Comparison of ENCODE assay signal across 8 cellular contexts in genomic region chr22:42183461-42184059, GRCh38. TPM values are rescaled to one million over a fixed set of nuclear protein-coding genes. Genes with fewer than 3 reads are reported as not detected.
DNase-seq lines count a peak whose midpoint lies in the region; ATAC-seq lines count a peak whose summit lies in the region.
"Not testable (repeated sequence)": the region's sequence is repeated elsewhere in the genome, so short reads cannot be mapped to it uniquely, and the experiment has no call there.
"Had no signal": no experiment of that assay in that cellular context is flagged by ENCODE, and none has a peak within 500 bp of the region (broad histone marks: within the 10 kb centered on the region; RNA-seq: fewer than 3 reads in every experiment).

No MANE protein-coding gene starts in this region.

- not testable (repeated sequence) for H3K27me3 Mint-ChIP-seq in CD8-positive, alpha-beta memory T cell; IgD-negative memory B cell; activated T-cell treated with anti-CD3 and anti-CD28 coated beads, Interleukin-2, amount 50 U/mL, for 72 hours (ENCODE audit: low read depth); activated naive CD8-positive, alpha-beta T cell treated with anti-CD3 and anti-CD28 coated beads for 36 hours

- H3K4me1 ChIP-seq in CD8-positive, alpha-beta memory T cell (ENCODE audit: insufficient read depth, low read length), result peaks cover 58% of the 10 kb centered on the region

- not testable (repeated sequence) for H3K9me3 ChIP-seq in CD8-positive, alpha-beta memory T cell (ENCODE audit: low read length)

- intact Hi-C loops in left colon (cut with DNase I, micrococcal nuclease), result not testable (repeated sequence)

- not testable (repeated sequence) for H3K27ac ChIP-seq in CD8-positive, alpha-beta memory T cell (ENCODE audit: low read depth, low read length)

- peaks cover 0 to 12% (median 5%) of the 10 kb centered on the region in 3 donors for H3K36me3 Mint-ChIP-seq in CD8-positive, alpha-beta memory T cell
- H3K36me3 Mint-ChIP-seq in IgD-negative memory B cell; activated T-cell treated with anti-CD3 and anti-CD28 coated beads, Interleukin-2, amount 50 U/mL, for 72 hours (ENCODE audit: insufficient read depth in 2 of 2): not testable (repeated sequence)
- H3K36me3 Mint-ChIP-seq in activated naive CD8-positive, alpha-beta T cell treated with anti-CD3 and anti-CD28 coated beads for 36 hours, result peaks cover 13% of the 10 kb centered on the region

- H3K4me3 Mint-ChIP-seq in CD8-positive, alpha-beta memory T cell, result peak overlapping the region in 5 of 7 donors; percentile 11 to 59 (median 34)
- H3K4me3 Mint-ChIP-seq in IgD-negative memory B cell, result peak overlapping the region in 1 of 4 donors; percentile 63
- H3K4me3 Mint-ChIP-seq in activated T-cell treated with anti-CD3 and anti-CD28 coated beads, Interleukin-2, amount 50 U/mL, for 72 hours, result peak overlapping the region; percentile 56 to 58
- peak overlapping the region; percentile 10 for H3K4me3 Mint-ChIP-seq in activated naive CD8-positive, alpha-beta T cell treated with anti-CD3 and anti-CD28 coated beads for 36 hours

- peak; percentile 66 to 73 for ATAC-seq in activated CD4-positive, CD25-positive, alpha-beta regulatory T cell treated with anti-CD3 and anti-CD28 coated beads, Interleukin-2, amount 50 U/mL, for 24 hours
- ATAC-seq in activated T-cell treated with anti-CD3 and anti-CD28 coated beads, Interleukin-2, amount 50 U/mL, for 72 hours (replicated peaks in 1 of 2), result peak; percentile 36 to 40
- ATAC-seq in left colon, result peak; percentile 90

- POLR2A ChIA-PET in CD8-positive, alpha-beta memory T cell (lab: Charles Lee), result not testable (repeated sequence)

- peaks cover 64 to 92% (median 92%) of the 10 kb centered on the region in 3 donors for H3K4me1 Mint-ChIP-seq in CD8-positive, alpha-beta memory T cell
- peaks cover 29 to 45% (median 42%) of the 10 kb centered on the region in 3 donors for H3K4me1 Mint-ChIP-seq in IgD-negative memory B cell
- peaks cover 96% of the 10 kb centered on the region for H3K4me1 Mint-ChIP-seq in activated T-cell treated with anti-CD3 and anti-CD28 coated beads, Interleukin-2, amount 50 U/mL, for 72 hours (ENCODE audit: low read depth)
- H3K4me1 Mint-ChIP-seq in activated naive CD8-positive, alpha-beta T cell treated with anti-CD3 and anti-CD28 coated beads for 36 hours, result peaks cover 62% of the 10 kb centered on the region

- not testable (repeated sequence) for H3K9me3 Mint-ChIP-seq in CD8-positive, alpha-beta memory T cell; IgD-negative memory B cell; activated T-cell treated with anti-CD3 and anti-CD28 coated beads, Interleukin-2, amount 50 U/mL, for 72 hours; activated naive CD8-positive, alpha-beta T cell treated with anti-CD3 and anti-CD28 coated beads for 36 hours

- not testable (repeated sequence) for H3K36me3 ChIP-seq in CD8-positive, alpha-beta memory T cell (ENCODE audit: insufficient read depth, low read length)

- peak in 2 of 5 donors; percentile 3 to 21 for DNase-seq in CD8-positive, alpha-beta memory T cell
- not testable (repeated sequence) for DNase-seq in activated T-cell treated with anti-CD3 and anti-CD28 coated beads, Interleukin-2, amount 50 U/mL, for 72 hours; activated naive CD8-positive, alpha-beta T cell treated with anti-CD3 and anti-CD28 coated beads for 36 hours
- DNase-seq in left colon, result peak; percentile 30 to 51
- peak; percentile 23 for DNase-seq in stimulated activated CD4-positive, alpha-beta T cell treated with anti-CD3 and anti-CD28 coated beads, Interleukin-15, amount 100 ng/mL, for 24 hours

- CTCF ChIA-PET in CD8-positive, alpha-beta memory T cell (lab: Charles Lee), result not testable (repeated sequence)

- H3K27ac Mint-ChIP-seq in CD8-positive, alpha-beta memory T cell, result peak overlapping the region; percentile 62 to 98 (median 88)
- peak overlapping the region in 2 of 3 donors; percentile 32 to 63 for H3K27ac Mint-ChIP-seq in IgD-negative memory B cell
- H3K27ac Mint-ChIP-seq in activated T-cell treated with anti-CD3 and anti-CD28 coated beads, Interleukin-2, amount 50 U/mL, for 72 hours, result peak overlapping the region; percentile 72
- peak overlapping the region; percentile 68 for H3K27ac Mint-ChIP-seq in activated naive CD8-positive, alpha-beta T cell treated with anti-CD3 and anti-CD28 coated beads for 36 hours

- H3K27me3 ChIP-seq in CD8-positive, alpha-beta memory T cell (ENCODE audit: insufficient read depth, low read length, poor library complexity, severe bottlenecking), result not testable (repeated sequence)

- H3K4me3 ChIP-seq in CD8-positive, alpha-beta memory T cell (ENCODE audit: low read length), result not testable (repeated sequence)

RNA-seq across cellular contexts. Expression of gene CYP2D6, which starts 53.0 kb away (rescaled TPM):
- 1 to 10 TPM; 1.8 to 2.2 TPM for total RNA-seq in CD8-positive, alpha-beta memory T cell
- 0.26 TPM for polyA plus RNA-seq in CD8-positive, alpha-beta memory T cell
- not detected for polyA plus RNA-seq in IgD-negative memory B cell
- 1 to 10 TPM; 6.6 to 6.8 TPM for total RNA-seq in activated T-cell treated with anti-CD3 and anti-CD28 coated beads, Interleukin-2, amount 50 U/mL, for 72 hours
- total RNA-seq in activated naive CD8-positive, alpha-beta T cell treated with anti-CD3 and anti-CD28 coated beads for 36 hours, result 1 to 10 TPM; 1.6 to 2.4 TPM
- total RNA-seq in left colon, result 1 to 10 TPM; 2.0 to 3.9 TPM
- total RNA-seq: Right ventricle myocardium superior had no signal

Comparison
In these comparisons a context has a peak if more than half of its experiments do, and no peak if none do; other contexts are left out.
1. ATAC-seq: peak in every context shown above with its lines; median percentile 90 in left colon; 70 in activated CD4-positive, CD25-positive, alpha-beta regulatory T cell treated with anti-CD3 and anti-CD28 coated beads, Interleukin-2, amount 50 U/mL, for 24 hours; 38 in activated T-cell treated with anti-CD3 and anti-CD28 coated beads, Interleukin-2, amount 50 U/mL, for 72 hours.